In the genomic region with DNA sequence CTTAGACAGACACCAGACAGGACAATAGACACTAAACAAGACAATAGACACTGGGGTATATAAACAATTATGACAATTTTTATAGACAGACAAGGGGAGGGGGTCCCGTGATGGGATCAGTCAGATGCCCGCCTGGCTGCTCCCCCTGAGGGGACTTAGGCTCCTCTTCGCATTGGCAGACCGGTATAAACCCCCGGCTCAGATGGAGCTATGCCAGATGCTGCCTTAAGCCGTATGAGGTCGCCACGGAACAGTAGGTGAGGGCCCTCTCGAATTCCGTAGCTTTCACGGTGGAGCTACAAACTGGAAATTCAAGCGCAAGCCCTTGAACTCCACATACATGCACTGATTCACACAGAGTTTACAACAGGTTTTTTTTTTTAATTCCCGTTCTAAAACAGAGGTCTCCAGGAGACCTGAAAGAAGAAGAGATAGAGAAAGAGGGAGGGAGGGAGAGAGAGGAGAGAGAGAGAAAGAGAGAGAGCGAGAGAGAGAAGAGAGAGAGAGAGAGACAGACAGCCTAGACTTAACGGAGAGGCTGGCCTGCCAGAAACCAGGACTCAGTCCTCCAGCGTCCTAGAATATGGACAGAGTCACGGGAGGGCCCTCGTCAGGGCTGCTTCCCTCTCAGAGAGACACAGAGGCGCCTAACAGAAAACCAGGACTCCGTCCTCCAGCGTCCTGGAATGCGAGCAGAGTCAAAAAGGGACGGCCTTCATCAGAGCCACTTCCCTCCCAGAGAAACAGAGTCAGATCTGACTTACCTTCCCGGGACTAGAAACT, we compare ENCODE assay signal across 9 cellular contexts. TPM values are rescaled to one million over a fixed set of nuclear protein-coding genes. Genes with fewer than 3 reads are reported as not detected.
DNase-seq lines count a peak whose midpoint lies in the region; ATAC-seq, FAIRE-seq and TF ChIP-seq lines count a peak whose summit lies in the region.
"Had no signal": no experiment of that assay in that cellular context is flagged by ENCODE, and none has a peak within 500 bp of the region (broad histone marks: within the 10 kb centered on the region; RNA-seq: fewer than 3 reads in every experiment).

No MANE protein-coding gene starts in this region.

- ATAC-seq in GM23338 = peak; percentile 90
- peak; percentile 43 to 62 (median 59) for ATAC-seq in pancreas
- ATAC-seq in HG03196 (IDR thresholded peaks at IDR 0.05; ENCODE audit: unreplicated experiment) = no peak
- no peak for ATAC-seq in HG03039 (IDR thresholded peaks at IDR 0.05; ENCODE audit: unreplicated experiment)
- no peak for ATAC-seq in HG02852 (IDR thresholded peaks at IDR 0.05; ENCODE audit: unreplicated experiment)

- H3K4me1 Mint-ChIP-seq in GM23338 (peaks cover 12% of the 10 kb centered on the region), glutamatergic neuron (ENCODE audit: low read depth, unreplicated experiment) (peaks cover 7% of the 10 kb centered on the region)

- H3K9me3 ChIP-seq in pancreas = no peaks in the 10 kb centered on the region

- DNase-seq in GM23338 (ENCODE audit: low spot score) = peak; percentile 71
- peak; percentile 34 for DNase-seq in activated CD4-positive, alpha-beta T cell treated with anti-CD3 and anti-CD28 coated beads for 48 hours
- DNase-seq in glutamatergic neuron = peak; percentile 28
- peak in 1 of 6 donors; percentile 31 for DNase-seq in pancreas
- no peak for DNase-seq in NCI-H146 (lab: John Stamatoyannopoulos, UW)

- H3K4me1 ChIP-seq in GM23338 (ENCODE audit: insufficient read depth) (peaks cover 12% of the 10 kb centered on the region), pancreas (no peaks in the 10 kb centered on the region)

- peak overlapping the region; percentile 73 for H3K4me3 ChIP-seq in GM23338
- no peak overlapping the region for H3K4me3 ChIP-seq in pancreas

- H3K27me3 ChIP-seq in GM23338 (ENCODE audit: insufficient read depth) (peaks cover 78% of the 10 kb centered on the region), pancreas (no peaks in the 10 kb centered on the region)

- H2AFZ ChIP-seq in GM23338 = peak overlapping the region; percentile 97

- intact Hi-C loops in pancreas (cut with DNase I) = loop anchor here in 1 of 3 donors (10.0 kb wide), 1 partner anchor 129 kb away; no protein-coding TSS in a partner anchor

- H3K4me3 Mint-ChIP-seq in GM23338 (peak overlapping the region; percentile 83), glutamatergic neuron (ENCODE audit: unreplicated experiment) (peak overlapping the region; percentile 68)

- H3K27ac ChIP-seq in GM23338 (ENCODE audit: low read depth) (no peak overlapping the region), pancreas (no peak overlapping the region)

- H3K27me3 Mint-ChIP-seq in GM23338 (ENCODE audit: insufficient read depth, low read depth, poor library complexity) (peaks cover 51% of the 10 kb centered on the region), glutamatergic neuron (ENCODE audit: unreplicated experiment) (peaks cover 20% of the 10 kb centered on the region)

- H3K4me2 ChIP-seq in GM23338 = peak overlapping the region; percentile 83

- peaks cover 7% of the 10 kb centered on the region; the same call in 2 of the 3 replicates for H3K9me3 Mint-ChIP-seq in GM23338
- peaks cover 4% of the 10 kb centered on the region for H3K9me3 Mint-ChIP-seq in glutamatergic neuron (ENCODE audit: unreplicated experiment)

- no peak overlapping the region for H3K27ac Mint-ChIP-seq in GM23338
- no peak overlapping the region for H3K27ac Mint-ChIP-seq in glutamatergic neuron (ENCODE audit: unreplicated experiment)

- peak; percentile 14 to 43; a peak in 2 of 4 replicates for TF ChIP-seq CTCF in GM23338 (conservative IDR thresholded peaks at IDR 0.05; ENCODE audit: low read depth in 2 of 2)
- TF ChIP-seq CTCF in glutamatergic neuron (IDR thresholded peaks at IDR 0.05; ENCODE audit: partially characterized antibody, unreplicated experiment) = no peak
- no peak for TF ChIP-seq CTCF in pancreas (IDR thresholded peaks at IDR 0.05)

- H4K20me1 ChIP-seq in GM23338 (replicated peaks; ENCODE audit: insufficient read depth) = no peaks in the 10 kb centered on the region

- H3F3A ChIP-seq in GM23338 (replicated peaks; ENCODE audit: low read depth) = peaks cover 3% of the 10 kb centered on the region; the same call in 1 of the 2 replicates

- H3K36me3 ChIP-seq in GM23338 (ENCODE audit: insufficient read depth) (no peaks in the 10 kb centered on the region), pancreas (no peaks in the 10 kb centered on the region)

- H3K9me2 ChIP-seq in GM23338 (ENCODE audit: insufficient read depth) = no peaks in the 10 kb centered on the region

- 40 to 46% methylated on average over 24 of the region's 24 CpGs for WGBS in pancreas, 2 donors

- H3K79me2 ChIP-seq in GM23338 (replicated peaks; ENCODE audit: insufficient read depth) = no peaks in the 10 kb centered on the region

- FAIRE-seq in pancreas (lab: Jason Lieb, UNC) = no peak

- H3K36me3 Mint-ChIP-seq in GM23338 (ENCODE audit: low read depth) (no peaks in the 10 kb centered on the region; the same call in 2 of the 3 replicates), glutamatergic neuron (ENCODE audit: unreplicated experiment) (no peaks in the 10 kb centered on the region)

TF ChIP-seq in GM23338, 12 proteins besides CTCF, POLR2A, EP300 and RAD21 (continues in another document):
- no peak for TF ChIP-seq JUNB (IDR thresholded peaks at IDR 0.05; ENCODE audit: unreplicated experiment)
- TF ChIP-seq, protein P1, sequence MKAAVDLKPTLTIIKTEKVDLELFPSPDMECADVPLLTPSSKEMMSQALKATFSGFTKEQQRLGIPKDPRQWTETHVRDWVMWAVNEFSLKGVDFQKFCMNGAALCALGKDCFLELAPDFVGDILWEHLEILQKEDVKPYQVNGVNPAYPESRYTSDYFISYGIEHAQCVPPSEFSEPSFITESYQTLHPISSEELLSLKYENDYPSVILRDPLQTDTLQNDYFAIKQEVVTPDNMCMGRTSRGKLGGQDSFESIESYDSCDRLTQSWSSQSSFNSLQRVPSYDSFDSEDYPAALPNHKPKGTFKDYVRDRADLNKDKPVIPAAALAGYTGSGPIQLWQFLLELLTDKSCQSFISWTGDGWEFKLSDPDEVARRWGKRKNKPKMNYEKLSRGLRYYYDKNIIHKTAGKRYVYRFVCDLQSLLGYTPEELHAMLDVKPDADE (IDR thresholded peaks at IDR 0.05) = no peak
- no peak for TF ChIP-seq ZNF331 (CRISPR knock-in tag; IDR thresholded peaks at IDR 0.05; ENCODE audit: low read depth)
- TF ChIP-seq NANOG (IDR thresholded peaks at IDR 0.05; ENCODE audit: borderline replicate concordance) = no peak
- no peak for TF ChIP-seq STAT1 (IDR thresholded peaks at IDR 0.05; ENCODE audit: unreplicated experiment)
- no peak for TF ChIP-seq ZNF114 (CRISPR knock-in tag; IDR thresholded peaks at IDR 0.05)

RNA-seq across cellular contexts. Expression of a gene that starts 24.4 kb away (rescaled TPM):
- 11.7 and 13.6 TPM in 2 replicates for total RNA-seq in GM23338 (2014; rRNA removed; shearing (Covaris generic))
- polyA plus RNA-seq in GM23338 (2016; fragmentation: Nextera tagmentation; extraction: Ambion mirVana) (8.8 and 11.2 TPM in 2 replicates), pancreas (10 to 100 TPM; 31.6 to 39.5 TPM)
- total RNA-seq in glutamatergic neuron (ENCODE audit: unreplicated experiment) (9.9 TPM), pancreas (10 to 100 TPM; 11.9 to 37.0 (median 16.4) TPM)

RNA-seq across cellular contexts. Expression of a gene that starts 39.1 kb away (rescaled TPM):
- total RNA-seq in GM23338 (2014; rRNA removed; shearing (Covaris generic)) = 10.6 and 11.9 TPM in 2 replicates
- polyA plus RNA-seq in GM23338 (2016; fragmentation: Nextera tagmentation; extraction: Ambion mirVana) (2.6 and 2.9 TPM in 2 replicates), pancreas (1 to 10 TPM; 2.3 to 8.1 TPM)
- total RNA-seq in glutamatergic neuron (ENCODE audit: unreplicated experiment) (18.7 TPM), pancreas (10 to 100 TPM in 2 of 6 donors, 1 to 10 TPM in 4; 5.4 to 16.3 (median 8.0) TPM)

RNA-seq across cellular contexts. Expression of a gene that starts 39.3 kb away (rescaled TPM):
- total RNA-seq in GM23338 (2014; rRNA removed; shearing (Covaris generic)) = 0.35 and 0.62 TPM in 2 replicates
- polyA plus RNA-seq in GM23338 (2016; fragmentation: Nextera tagmentation; extraction: Ambion mirVana) = 0.82 and 1.4 TPM in 2 replicates
- total RNA-seq in glutamatergic neuron (ENCODE audit: unreplicated experiment) = 156 TPM
- total RNA-seq in pancreas = under 1 TPM in 5 of 6 donors, not detected in 1; 0.16 to 0.49 (median 0.47) TPM
- 1 to 10 TPM; 1.1 to 5.2 TPM for polyA plus RNA-seq in pancreas
- total RNA-seq: pulmonary artery endothelial cell had no signal

RNA-seq across cellular contexts. Expression of a gene that starts 54.8 kb away (rescaled TPM):
- 1.7 and 2.0 TPM in 2 replicates for total RNA-seq in GM23338 (2014; rRNA removed; shearing (Covaris generic))
- 0.28 and 1.0 TPM in 2 replicates for polyA plus RNA-seq in GM23338 (2016; fragmentation: Nextera tagmentation; extraction: Ambion mirVana)
- 743 TPM for total RNA-seq in glutamatergic neuron (ENCODE audit: unreplicated experiment)
- total RNA-seq in pancreas = under 1 TPM; 0.28 to 0.89 (median 0.59) TPM
- polyA plus RNA-seq in pancreas = 1 to 10 TPM; 1.8 to 3.1 TPM

Comparison
In these comparisons a context has a peak if more than half of its experiments do, and no peak if none do; other contexts are left out.
1. ATAC-seq: peak in GM23338 (single experiment) and pancreas (4 of 4); none in HG03196 (single experiment), HG03039 (single experiment) and HG02852 (single experiment).
2. CTCF ChIP-seq: peak in GM23338 (2 of 2); none in glutamatergic neuron (single experiment) and pancreas (0 of 4).
3. RNA of a gene that starts 39.3 kb away (total RNA-seq): 156 TPM in glutamatergic neuron (single experiment); 0.16 to 0.49 TPM in pancreas and 0.35 to 0.62 TPM in GM23338; every median in the first group is over 10 times any median in the second.